ENCODE assay signal across 16 cellular contexts in genomic region chr1:175887521-175887920, GRCh38.
A peak's percentile ranks its signal among the peaks of the same experiment; 100 is the strongest.
DNase-seq lines count a peak whose midpoint lies in the region; ATAC-seq, FAIRE-seq and TF ChIP-seq lines count a peak whose summit lies in the region.
"Had no signal": no experiment of that assay in that cellular context is flagged by ENCODE, and none has a peak within 500 bp of the region (broad histone marks: within the 10 kb centered on the region; RNA-seq: fewer than 3 reads in every experiment).

No MANE protein-coding gene starts in this region.

- RAD21 ChIA-PET in HCT116 (lab: Charles Lee; ENCODE audit: low non-redundant PET in 1 of 2, low total read pairs in 2 of 2, uncharacterized antibody in 2 of 2, unreplicated experiment in 2 of 2): no interaction called here

- H3K9ac ChIP-seq in HCT116 (ENCODE audit: low read length) (no peak overlapping the region), K562 (ENCODE audit: insufficient read depth in 1 of 2, low read depth in 2 of 2, low read length in 2 of 2) (no peak overlapping the region), HepG2 (ENCODE audit: insufficient read depth, low read depth, low read length) (no peak overlapping the region)

- H3K27me3 ChIP-seq in HCT116 (ENCODE audit: insufficient read depth, low read length): no peaks in the 10 kb centered on the region
- H3K27me3 ChIP-seq in K562 (ENCODE audit: control insufficient read depth in 2 of 2, insufficient read depth in 2 of 2, low read length in 2 of 2): peaks cover 15 to 63% of the 10 kb centered on the region in 2 experiments; a peak in 4 of 5 replicates
- H3K27me3 ChIP-seq in HepG2 (ENCODE audit: control insufficient read depth in 1 of 2, insufficient read depth in 2 of 2, low read length in 2 of 2): peaks cover 2 to 4% of the 10 kb centered on the region in 2 experiments; a peak in 1 of 5 replicates
- no peaks in the 10 kb centered on the region for H3K27me3 ChIP-seq in WERI-Rb-1 (ENCODE audit: insufficient read depth, low read depth, severe bottlenecking)
- H3K27me3 ChIP-seq: cardiac muscle cell had no signal

- H3K4me1 ChIP-seq in A549 (no peaks in the 10 kb centered on the region), HCT116 (ENCODE audit: control insufficient read depth in 1 of 2, insufficient read depth in 2 of 2, low read length in 2 of 2) (no peaks in the 10 kb centered on the region; a peak in 1 of 4 replicates), K562 (replicated peaks in 1 of 2; ENCODE audit: control insufficient read depth in 2 of 2, insufficient read depth in 2 of 2, low read length in 2 of 2) (peaks cover 0 to 10% of the 10 kb centered on the region in 2 experiments; a peak in 3 of 5 replicates), HepG2 (ENCODE audit: insufficient read depth, low read length) (no peaks in the 10 kb centered on the region)
- H3K4me1 ChIP-seq: spleen had no signal

- H3K79me2 ChIP-seq in HCT116 (ENCODE audit: insufficient read depth, low read length): no peaks in the 10 kb centered on the region
- H3K79me2 ChIP-seq in K562 (ENCODE audit: control insufficient read depth, insufficient read depth, low read length): no peaks in the 10 kb centered on the region
- no peaks in the 10 kb centered on the region for H3K79me2 ChIP-seq in HepG2 (ENCODE audit: insufficient read depth, low read length)

- H2AFZ ChIP-seq in HCT116 (ENCODE audit: low read depth, low read length, poor library complexity, severe bottlenecking) (no peak overlapping the region), K562 (ENCODE audit: low read depth, low read length) (peak overlapping the region; percentile 3; the same call in 1 of the 2 replicates), HepG2 (ENCODE audit: low read length) (no peak overlapping the region)

- 83% methylated on average over 20 of the region's 20 CpGs for WGBS in A549 (ENCODE audit: missing lambda C conversion rate)
- 19% methylated on average over 20 of the region's 20 CpGs for WGBS in K562 (ENCODE audit: insufficient coverage, low coverage, missing lambda C conversion rate)
- 61% methylated on average over 20 of the region's 20 CpGs for WGBS in HepG2 (ENCODE audit: low lambda C conversion rate)

- POLR2A ChIA-PET in A549 (lab: Yijun Ruan, JAX): no interaction called here
- POLR2A ChIA-PET in HCT116 (lab: Charles Lee): no interaction called here
- POLR2A ChIA-PET in K562 (lab: Yijun Ruan, JAX): interaction anchor here (0.6 to 1.0 kb wide), 2 partner anchors 141 to 320 kb away, joined by 3 to 5 read pairs; no protein-coding TSS in a partner anchor
- POLR2A ChIA-PET in HepG2 (lab: Yijun Ruan, JAX): no interaction called here

- no peaks in the 10 kb centered on the region for H3K9me1 ChIP-seq in K562 (ENCODE audit: control insufficient read depth, insufficient read depth, low read length)

- no peak for TF ChIP-seq CTCF in A549 (IDR thresholded peaks at IDR 0.05)
- no peak for TF ChIP-seq CTCF in HCT116 (IDR thresholded peaks at IDR 0.05 in 2 of 3, conservative IDR thresholded peaks at IDR 0.05 in 1 of 3; ENCODE audit: borderline replicate concordance in 1 of 3, insufficient read depth in 1 of 3, low read depth in 2 of 3, low read length in 2 of 3)
- TF ChIP-seq CTCF in K562 (IDR thresholded peaks at IDR 0.05 in 2 of 3, conservative IDR thresholded peaks at IDR 0.05 in 1 of 3; ENCODE audit: insufficient read depth in 2 of 3, low read depth in 1 of 3, low read length in 3 of 3): no peak
- TF ChIP-seq CTCF in HepG2 (CRISPR knock-in tag; IDR thresholded peaks at IDR 0.05): no peak
- no peak for TF ChIP-seq CTCF in WERI-Rb-1 (IDR thresholded peaks at IDR 0.05; ENCODE audit: low read depth, low read length)

- H3K9me2 ChIP-seq in HCT116 (ENCODE audit: insufficient read depth): no peaks in the 10 kb centered on the region

- TF ChIP-seq RAD21 in A549 (conservative IDR thresholded peaks at IDR 0.05 in 1 of 2, IDR thresholded peaks at IDR 0.05 in 1 of 2) (no peak), HCT116 (IDR thresholded peaks at IDR 0.05; ENCODE audit: low read depth) (no peak), K562 (CRISPR knock-in tag; conservative IDR thresholded peaks at IDR 0.05 in 1 of 2, IDR thresholded peaks at IDR 0.05 in 1 of 2) (no peak), HepG2 (CRISPR knock-in tag; IDR thresholded peaks at IDR 0.05) (no peak)

- intact Hi-C loops in HCT116 (cut with micrococcal nuclease) (no loop called here), K562 (cut with micrococcal nuclease) (loop anchor here (5.0 to 10.0 kb wide), 2 partner anchors 403 to 510 kb away; no protein-coding TSS in a partner anchor), HepG2 (cut with micrococcal nuclease; ENCODE audit: unreplicated experiment) (loop anchor here (5.0 kb wide), 1 partner anchor 515 kb away; no protein-coding TSS in a partner anchor)

- no peak for DNase-seq in A549 (ENCODE audit: low read depth in 1 of 2, low spot score in 1 of 2)
- no peak for DNase-seq in HCT116 (ENCODE audit: low read depth, low spot score)
- DNase-seq in K562 (ENCODE audit: extremely low read depth in 1 of 4, low spot score in 3 of 4): no peak
- DNase-seq in HepG2 (ENCODE audit: low spot score): no peak
- no peak for DNase-seq in WERI-Rb-1
- no peak for DNase-seq in HTR-8/SVneo (ENCODE audit: insufficient read length, low spot score)
- DNase-seq: activated CD4-positive, alpha-beta T cell treated with anti-CD3 and anti-CD28 coated beads, Interleukin-2, amount 50 U/mL, for 4 hours; KG1; naive B cell; spleen had no signal

- H4K20me1 ChIP-seq in HCT116 (ENCODE audit: insufficient read depth) (no peaks in the 10 kb centered on the region), K562 (replicated peaks; ENCODE audit: control insufficient read depth, insufficient read depth, low read length) (no peaks in the 10 kb centered on the region; the same call in 1 of the 2 replicates), HepG2 (ENCODE audit: insufficient read depth, low read length) (no peaks in the 10 kb centered on the region)

- CTCF ChIA-PET in A549 (lab: Yijun Ruan, JAX): interaction anchor here (0.6 to 3.1 kb wide), 9 partner anchors 10 to 514 kb away, joined by 3 to 21 read pairs (median 4); no protein-coding TSS in a partner anchor
- CTCF ChIA-PET in HCT116 (lab: Charles Lee): interaction anchor here (0.7 to 1.0 kb wide), 2 partner anchors 114 to 514 kb away, joined by 3 read pairs; no protein-coding TSS in a partner anchor
- CTCF ChIA-PET in K562 (lab: Yijun Ruan, JAX; ENCODE audit: low intra/inter-chr PET ratio): interaction anchor here (1.0 kb wide), 1 partner anchor 511 kb away, joined by 3 read pairs; no protein-coding TSS in a partner anchor
- CTCF ChIA-PET in HepG2 (lab: Yijun Ruan, JAX; ENCODE audit: low intra/inter-chr PET ratio, low total read pairs): interaction anchor here (0.8 to 1.2 kb wide), 2 partner anchors 185 to 732 kb away, joined by 3 read pairs; no protein-coding TSS in a partner anchor

- H3K27ac ChIP-seq in A549 (no peak overlapping the region), HCT116 (ENCODE audit: low read depth, low read length) (no peak overlapping the region), K562 (ENCODE audit: extremely low read depth, low read depth, low read length) (no peak overlapping the region), HepG2 (ENCODE audit: extremely low read length, insufficient read depth, low read length) (no peak overlapping the region), WERI-Rb-1 (no peak overlapping the region)
- H3K27ac ChIP-seq: cardiac muscle cell, SK-N-MC, spleen had no signal

- no peaks in the 10 kb centered on the region for H3K9me3 ChIP-seq in A549
- H3K9me3 ChIP-seq in HCT116 (ENCODE audit: control insufficient read depth in 1 of 2, insufficient read depth in 1 of 2, low read depth in 1 of 2, low read length in 2 of 2): no peaks in the 10 kb centered on the region
- H3K9me3 ChIP-seq in K562 (replicated peaks; ENCODE audit: control insufficient read depth, insufficient read depth, low read depth, low read length): no peaks in the 10 kb centered on the region
- no peaks in the 10 kb centered on the region for H3K9me3 ChIP-seq in HepG2 (ENCODE audit: low read length)
- no peaks in the 10 kb centered on the region for H3K9me3 ChIP-seq in WERI-Rb-1 (ENCODE audit: severe bottlenecking)
- H3K9me3 ChIP-seq: spleen had no signal

- H3K36me3 ChIP-seq in HCT116 (ENCODE audit: control insufficient read depth in 1 of 2, insufficient read depth in 2 of 2, low read length in 2 of 2) (no peaks in the 10 kb centered on the region), K562 (ENCODE audit: control insufficient read depth, insufficient read depth, low read length) (no peaks in the 10 kb centered on the region), HepG2 (replicated peaks in 1 of 2; ENCODE audit: control insufficient read depth in 1 of 2, insufficient read depth in 2 of 2, low read length in 2 of 2) (no peaks in the 10 kb centered on the region), WERI-Rb-1 (no peaks in the 10 kb centered on the region)
- H3K36me3 ChIP-seq: cardiac muscle cell, spleen had no signal

- FAIRE-seq in A549 (lab: Jason Lieb, UNC) (no peak), K562 (lab: Jason Lieb, UNC) (no peak), HepG2 (lab: Jason Lieb, UNC) (no peak), HTR-8/SVneo (lab: Jason Lieb, UNC) (no peak)
- FAIRE-seq: H54, TTC549 had no signal

- ATAC-seq in A549: peak in 1 of 2 experiments; percentile 49; a peak in 3 of 6 replicates
- ATAC-seq in HCT116: peak; percentile 16; the same call in 1 of the 2 replicates
- ATAC-seq in K562: peak; percentile 44
- peak; percentile 20 for ATAC-seq in HepG2
- no peak for ATAC-seq in HG03280 (IDR thresholded peaks at IDR 0.05; ENCODE audit: unreplicated experiment)
- no peak for ATAC-seq in GM21825 (IDR thresholded peaks at IDR 0.05; ENCODE audit: unreplicated experiment)

- BruUV-seq in HCT116 (replicated peaks; lab: Mats Ljungman, UMichigan): no TSS peak
- BruUV-seq in K562 (replicated peaks; lab: Mats Ljungman, UMichigan): no TSS peak
- BruUV-seq in HepG2 (replicated peaks; lab: Mats Ljungman, UMichigan): no TSS peak

- TF ChIP-seq POLR2A in A549 (IDR thresholded peaks at IDR 0.05; ENCODE audit: low read length) (no peak), HCT116 (IDR thresholded peaks at IDR 0.05; ENCODE audit: borderline replicate concordance, extremely low read depth, insufficient read depth, insufficient read length) (no peak), K562 (conservative IDR thresholded peaks at IDR 0.05) (no peak), HepG2 (IDR thresholded peaks at IDR 0.05; ENCODE audit: insufficient read depth in 1 of 2, low read depth in 2 of 2, low read length in 2 of 2) (no peak)

- H3K4me2 ChIP-seq in A549 (0 out of 3 replicates have a peak overlapping the region, but pooled peaks have one; percentile 32), HCT116 (ENCODE audit: low read length) (no peak overlapping the region), K562 (ENCODE audit: insufficient read depth, low read length) (no peak overlapping the region), HepG2 (ENCODE audit: low read depth, low read length) (peak overlapping the region; percentile 29; the same call in 1 of the 2 replicates)

- no peak overlapping the region for H3K4me3 ChIP-seq in A549
- no peak overlapping the region for H3K4me3 ChIP-seq in HCT116 (replicated peaks in 1 of 2; ENCODE audit: low read depth in 1 of 2, low read length in 2 of 2)
- no peak overlapping the region for H3K4me3 ChIP-seq in K562
- H3K4me3 ChIP-seq in HepG2 (replicated peaks in 1 of 3; ENCODE audit: insufficient read depth in 1 of 3, low read depth in 2 of 3, low read length in 3 of 3): no peak overlapping the region
- no peak overlapping the region for H3K4me3 ChIP-seq in WERI-Rb-1 (ENCODE audit: low read depth, low read length)
- H3K4me3 ChIP-seq: cardiac muscle cell, SK-N-MC, spleen had no signal

- TF ChIP-seq EP300 in A549 (IDR thresholded peaks at IDR 0.05) (no peak), K562 (IDR thresholded peaks at IDR 0.05; ENCODE audit: low read length) (no peak), HepG2 (IDR thresholded peaks at IDR 0.05; ENCODE audit: low read depth in 2 of 2, low read length in 2 of 2) (no peak), HepG2 (CRISPR knock-in tag; IDR thresholded peaks at IDR 0.05; ENCODE audit: borderline replicate concordance) (no peak)

- in situ Hi-C loops in K562 (cut with MboI) (no loop called here), HepG2 (cut with HindIII; ENCODE audit: extremely low pct_ligation_motif_present, low pct_unique_long_range_greater_than_20kb) (loop anchor here (25.0 kb wide), 1 partner anchor 725 kb away; no protein-coding TSS in a partner anchor)

Comparison
In these comparisons a context has a peak if more than half of its experiments do, and no peak if none do; other contexts are left out.
1. ATAC-seq: peak in HCT116 (single experiment), K562 (single experiment) and HepG2 (single experiment); none in HG03280 (single experiment) and GM21825 (single experiment).
2. H3K4me2 ChIP-seq: peak in A549 (single experiment) and HepG2 (single experiment); none in HCT116 (single experiment) and K562 (single experiment).